Comparison of ENCODE assay signal across 1 cellular context in the genomic region with DNA sequence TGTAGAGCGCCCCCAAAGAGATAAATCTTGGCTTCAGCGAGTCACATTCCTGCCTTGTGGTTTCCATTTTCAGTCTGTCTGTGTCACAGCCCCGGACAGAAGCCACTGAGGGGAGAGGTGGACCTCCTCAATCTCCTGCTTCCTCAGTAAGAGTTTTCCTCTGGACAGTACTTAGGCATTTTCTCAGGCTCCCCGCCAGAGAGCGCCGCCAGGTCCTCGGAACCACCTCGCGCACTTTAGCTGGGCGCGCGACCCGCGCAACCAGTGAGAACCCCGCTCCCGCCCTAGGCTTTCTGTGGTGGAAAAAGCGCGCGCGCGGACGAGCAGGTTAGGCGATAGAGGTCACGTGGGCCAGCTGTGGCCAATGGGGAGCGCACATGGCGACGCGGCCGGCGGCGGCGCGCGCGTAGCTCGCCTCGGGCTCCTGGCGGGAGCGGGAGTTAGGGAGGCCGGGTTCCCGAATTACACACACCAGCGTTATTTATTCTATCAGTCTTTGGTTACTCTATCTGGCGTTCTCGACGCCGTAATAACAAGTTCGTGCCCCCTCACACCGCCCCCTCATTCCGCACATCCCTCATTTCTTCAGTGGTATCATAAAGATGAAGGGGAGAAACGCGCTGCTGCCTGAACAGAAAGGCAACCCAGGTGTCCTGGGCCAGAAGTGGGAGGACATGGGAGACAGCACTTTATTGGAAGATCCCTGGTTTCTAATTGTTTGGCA.
TF ChIP-seq lines count a peak whose summit lies in the region.

No MANE protein-coding gene starts in this region.

TF ChIP-seq in K562, 482 proteins besides CTCF, POLR2A, EP300 and RAD21 (continued from another document and continues in another):
- no peak for TF ChIP-seq ARID3B (CRISPR knock-in tag; IDR thresholded peaks at IDR 0.05; ENCODE audit: borderline replicate concordance)
- TF ChIP-seq CHAMP1 (IDR thresholded peaks at IDR 0.05): 0 out of 2 replicates have a peak, but pooled peaks have one; percentile 4
- TF ChIP-seq NFRKB (IDR thresholded peaks at IDR 0.05; ENCODE audit: low read depth): no peak; the same call in 1 of the 2 replicates
- peak; percentile 90 for TF ChIP-seq ZNF766 (CRISPR knock-in tag; conservative IDR thresholded peaks at IDR 0.05)
- peak; percentile 49 for TF ChIP-seq NFYB (IDR thresholded peaks at IDR 0.05; ENCODE audit: extremely low read depth, insufficient read length)
- peak; percentile 88 for TF ChIP-seq ATF7 (IDR thresholded peaks at IDR 0.05)
- TF ChIP-seq ZBED1 (IDR thresholded peaks at IDR 0.05): peak; percentile 24; the same call in 1 of the 2 replicates
- TF ChIP-seq CC2D1A (IDR thresholded peaks at IDR 0.05): 0 out of 2 replicates have a peak, but pooled peaks have one; percentile 67
- TF ChIP-seq PCBP1 (IDR thresholded peaks at IDR 0.05; ENCODE audit: low read depth, low read length, poor library complexity, severe bottlenecking): no peak
- TF ChIP-seq CTBP1 (IDR thresholded peaks at IDR 0.05; ENCODE audit: borderline replicate concordance): peak; percentile 99
- no peak for TF ChIP-seq FIP1L1 (IDR thresholded peaks at IDR 0.05; ENCODE audit: low read depth, low read length, poor library complexity, severe bottlenecking)
- TF ChIP-seq, protein P1, sequence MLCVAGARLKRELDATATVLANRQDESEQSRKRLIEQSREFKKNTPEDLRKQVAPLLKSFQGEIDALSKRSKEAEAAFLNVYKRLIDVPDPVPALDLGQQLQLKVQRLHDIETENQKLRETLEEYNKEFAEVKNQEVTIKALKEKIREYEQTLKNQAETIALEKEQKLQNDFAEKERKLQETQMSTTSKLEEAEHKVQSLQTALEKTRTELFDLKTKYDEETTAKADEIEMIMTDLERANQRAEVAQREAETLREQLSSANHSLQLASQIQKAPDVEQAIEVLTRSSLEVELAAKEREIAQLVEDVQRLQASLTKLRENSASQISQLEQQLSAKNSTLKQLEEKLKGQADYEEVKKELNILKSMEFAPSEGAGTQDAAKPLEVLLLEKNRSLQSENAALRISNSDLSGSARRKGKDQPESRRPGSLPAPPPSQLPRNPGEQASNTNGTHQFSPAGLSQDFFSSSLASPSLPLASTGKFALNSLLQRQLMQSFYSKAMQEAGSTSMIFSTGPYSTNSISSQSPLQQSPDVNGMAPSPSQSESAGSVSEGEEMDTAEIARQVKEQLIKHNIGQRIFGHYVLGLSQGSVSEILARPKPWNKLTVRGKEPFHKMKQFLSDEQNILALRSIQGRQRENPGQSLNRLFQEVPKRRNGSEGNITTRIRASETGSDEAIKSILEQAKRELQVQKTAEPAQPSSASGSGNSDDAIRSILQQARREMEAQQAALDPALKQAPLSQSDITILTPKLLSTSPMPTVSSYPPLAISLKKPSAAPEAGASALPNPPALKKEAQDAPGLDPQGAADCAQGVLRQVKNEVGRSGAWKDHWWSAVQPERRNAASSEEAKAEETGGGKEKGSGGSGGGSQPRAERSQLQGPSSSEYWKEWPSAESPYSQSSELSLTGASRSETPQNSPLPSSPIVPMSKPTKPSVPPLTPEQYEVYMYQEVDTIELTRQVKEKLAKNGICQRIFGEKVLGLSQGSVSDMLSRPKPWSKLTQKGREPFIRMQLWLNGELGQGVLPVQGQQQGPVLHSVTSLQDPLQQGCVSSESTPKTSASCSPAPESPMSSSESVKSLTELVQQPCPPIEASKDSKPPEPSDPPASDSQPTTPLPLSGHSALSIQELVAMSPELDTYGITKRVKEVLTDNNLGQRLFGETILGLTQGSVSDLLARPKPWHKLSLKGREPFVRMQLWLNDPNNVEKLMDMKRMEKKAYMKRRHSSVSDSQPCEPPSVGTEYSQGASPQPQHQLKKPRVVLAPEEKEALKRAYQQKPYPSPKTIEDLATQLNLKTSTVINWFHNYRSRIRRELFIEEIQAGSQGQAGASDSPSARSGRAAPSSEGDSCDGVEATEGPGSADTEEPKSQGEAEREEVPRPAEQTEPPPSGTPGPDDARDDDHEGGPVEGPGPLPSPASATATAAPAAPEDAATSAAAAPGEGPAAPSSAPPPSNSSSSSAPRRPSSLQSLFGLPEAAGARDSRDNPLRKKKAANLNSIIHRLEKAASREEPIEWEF (CRISPR knock-in tag; IDR thresholded peaks at IDR 0.05): peak; percentile 54; the same call in 1 of the 2 replicates
- TF ChIP-seq CBFA2T3 (IDR thresholded peaks at IDR 0.05): 0 out of 2 replicates have a peak, but pooled peaks have one; percentile 19
- peak; percentile 27 to 80; a peak in 3 of 4 replicates for TF ChIP-seq TRIM24 (IDR thresholded peaks at IDR 0.05)
- TF ChIP-seq, protein P2, sequence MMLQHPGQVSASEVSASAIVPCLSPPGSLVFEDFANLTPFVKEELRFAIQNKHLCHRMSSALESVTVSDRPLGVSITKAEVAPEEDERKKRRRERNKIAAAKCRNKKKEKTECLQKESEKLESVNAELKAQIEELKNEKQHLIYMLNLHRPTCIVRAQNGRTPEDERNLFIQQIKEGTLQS (IDR thresholded peaks at IDR 0.05): no peak
- TF ChIP-seq, protein P2 (CRISPR knock-in tag; conservative IDR thresholded peaks at IDR 0.05): peak; percentile 72
- peak; percentile 90 for TF ChIP-seq CBFA2T2 (conservative IDR thresholded peaks at IDR 0.05)
- TF ChIP-seq, protein P3, sequence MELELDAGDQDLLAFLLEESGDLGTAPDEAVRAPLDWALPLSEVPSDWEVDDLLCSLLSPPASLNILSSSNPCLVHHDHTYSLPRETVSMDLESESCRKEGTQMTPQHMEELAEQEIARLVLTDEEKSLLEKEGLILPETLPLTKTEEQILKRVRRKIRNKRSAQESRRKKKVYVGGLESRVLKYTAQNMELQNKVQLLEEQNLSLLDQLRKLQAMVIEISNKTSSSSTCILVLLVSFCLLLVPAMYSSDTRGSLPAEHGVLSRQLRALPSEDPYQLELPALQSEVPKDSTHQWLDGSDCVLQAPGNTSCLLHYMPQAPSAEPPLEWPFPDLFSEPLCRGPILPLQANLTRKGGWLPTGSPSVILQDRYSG (tag; conservative IDR thresholded peaks at IDR 0.05; ENCODE audit: low read depth): 0 out of 2 replicates have a peak, but pooled peaks have one; percentile 60
- TF ChIP-seq, protein P4, sequence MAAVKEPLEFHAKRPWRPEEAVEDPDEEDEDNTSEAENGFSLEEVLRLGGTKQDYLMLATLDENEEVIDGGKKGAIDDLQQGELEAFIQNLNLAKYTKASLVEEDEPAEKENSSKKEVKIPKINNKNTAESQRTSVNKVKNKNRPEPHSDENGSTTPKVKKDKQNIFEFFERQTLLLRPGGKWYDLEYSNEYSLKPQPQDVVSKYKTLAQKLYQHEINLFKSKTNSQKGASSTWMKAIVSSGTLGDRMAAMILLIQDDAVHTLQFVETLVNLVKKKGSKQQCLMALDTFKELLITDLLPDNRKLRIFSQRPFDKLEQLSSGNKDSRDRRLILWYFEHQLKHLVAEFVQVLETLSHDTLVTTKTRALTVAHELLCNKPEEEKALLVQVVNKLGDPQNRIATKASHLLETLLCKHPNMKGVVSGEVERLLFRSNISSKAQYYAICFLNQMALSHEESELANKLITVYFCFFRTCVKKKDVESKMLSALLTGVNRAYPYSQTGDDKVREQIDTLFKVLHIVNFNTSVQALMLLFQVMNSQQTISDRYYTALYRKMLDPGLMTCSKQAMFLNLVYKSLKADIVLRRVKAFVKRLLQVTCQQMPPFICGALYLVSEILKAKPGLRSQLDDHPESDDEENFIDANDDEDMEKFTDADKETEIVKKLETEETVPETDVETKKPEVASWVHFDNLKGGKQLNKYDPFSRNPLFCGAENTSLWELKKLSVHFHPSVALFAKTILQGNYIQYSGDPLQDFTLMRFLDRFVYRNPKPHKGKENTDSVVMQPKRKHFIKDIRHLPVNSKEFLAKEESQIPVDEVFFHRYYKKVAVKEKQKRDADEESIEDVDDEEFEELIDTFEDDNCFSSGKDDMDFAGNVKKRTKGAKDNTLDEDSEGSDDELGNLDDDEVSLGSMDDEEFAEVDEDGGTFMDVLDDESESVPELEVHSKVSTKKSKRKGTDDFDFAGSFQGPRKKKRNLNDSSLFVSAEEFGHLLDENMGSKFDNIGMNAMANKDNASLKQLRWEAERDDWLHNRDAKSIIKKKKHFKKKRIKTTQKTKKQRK (IDR thresholded peaks at IDR 0.05; ENCODE audit: borderline replicate concordance, low read depth, low read length): no peak
- peak; percentile 82 for TF ChIP-seq SMAD4 (CRISPR knock-in tag; conservative IDR thresholded peaks at IDR 0.05)
- TF ChIP-seq, protein P5, sequence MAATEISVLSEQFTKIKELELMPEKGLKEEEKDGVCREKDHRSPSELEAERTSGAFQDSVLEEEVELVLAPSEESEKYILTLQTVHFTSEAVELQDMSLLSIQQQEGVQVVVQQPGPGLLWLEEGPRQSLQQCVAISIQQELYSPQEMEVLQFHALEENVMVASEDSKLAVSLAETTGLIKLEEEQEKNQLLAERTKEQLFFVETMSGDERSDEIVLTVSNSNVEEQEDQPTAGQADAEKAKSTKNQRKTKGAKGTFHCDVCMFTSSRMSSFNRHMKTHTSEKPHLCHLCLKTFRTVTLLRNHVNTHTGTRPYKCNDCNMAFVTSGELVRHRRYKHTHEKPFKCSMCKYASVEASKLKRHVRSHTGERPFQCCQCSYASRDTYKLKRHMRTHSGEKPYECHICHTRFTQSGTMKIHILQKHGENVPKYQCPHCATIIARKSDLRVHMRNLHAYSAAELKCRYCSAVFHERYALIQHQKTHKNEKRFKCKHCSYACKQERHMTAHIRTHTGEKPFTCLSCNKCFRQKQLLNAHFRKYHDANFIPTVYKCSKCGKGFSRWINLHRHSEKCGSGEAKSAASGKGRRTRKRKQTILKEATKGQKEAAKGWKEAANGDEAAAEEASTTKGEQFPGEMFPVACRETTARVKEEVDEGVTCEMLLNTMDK (IDR thresholded peaks at IDR 0.05; ENCODE audit: borderline replicate concordance, insufficient read depth, low read depth, low read length, poor library complexity, severe bottlenecking): peak; percentile 37
- no peak for TF ChIP-seq PTBP1 (IDR thresholded peaks at IDR 0.05; ENCODE audit: low read depth, low read length)
- TF ChIP-seq PHF21A (IDR thresholded peaks at IDR 0.05; ENCODE audit: borderline replicate concordance, low read depth): peak; percentile 71; the same call in 1 of the 2 replicates
- TF ChIP-seq MECOM (CRISPR knock-in tag; IDR thresholded peaks at IDR 0.05): no peak
- TF ChIP-seq MTA3 (IDR thresholded peaks at IDR 0.05; ENCODE audit: borderline replicate concordance): peak; percentile 87; the same call in 1 of the 2 replicates
- no peak for TF ChIP-seq BRCA1 (IDR thresholded peaks at IDR 0.05)
- no peak for TF ChIP-seq BRCA1 (CRISPR knock-in tag; IDR thresholded peaks at IDR 0.05)
- no peak for TF ChIP-seq FOXJ3 (CRISPR knock-in tag; IDR thresholded peaks at IDR 0.05)
- peak; percentile 52; the same call in 1 of the 2 replicates for TF ChIP-seq DPF2 (IDR thresholded peaks at IDR 0.05)
- TF ChIP-seq YBX1 (IDR thresholded peaks at IDR 0.05): no peak
- TF ChIP-seq BCLAF1 (IDR thresholded peaks at IDR 0.05; ENCODE audit: borderline replicate concordance in 1 of 2, control insufficient read depth in 1 of 2, low read depth in 2 of 2, low read length in 1 of 2): 0 out of 4 replicates have a peak, but pooled peaks of 1 of the 2 experiments have one; percentile 64
- no peak for TF ChIP-seq NCOA1 (IDR thresholded peaks at IDR 0.05; ENCODE audit: low read depth)
- no peak for TF ChIP-seq MAFF (IDR thresholded peaks at IDR 0.05; ENCODE audit: low read length)
- no peak for TF ChIP-seq ZNF212 (CRISPR knock-in tag; IDR thresholded peaks at IDR 0.05)
- 0 out of 2 replicates have a peak, but pooled peaks have one; percentile 4 for TF ChIP-seq MAFG (tag; conservative IDR thresholded peaks at IDR 0.05)
